ENCODE assay signal across 1 cellular context in genomic region chr1:198253668-198254067, GRCh38.
TF ChIP-seq lines count a peak whose summit lies in the region.

No MANE protein-coding gene starts in this region.

TF ChIP-seq in HepG2, 621 proteins besides CTCF, POLR2A, EP300 and RAD21 (continued from another document):
- TF ChIP-seq, protein P1, sequence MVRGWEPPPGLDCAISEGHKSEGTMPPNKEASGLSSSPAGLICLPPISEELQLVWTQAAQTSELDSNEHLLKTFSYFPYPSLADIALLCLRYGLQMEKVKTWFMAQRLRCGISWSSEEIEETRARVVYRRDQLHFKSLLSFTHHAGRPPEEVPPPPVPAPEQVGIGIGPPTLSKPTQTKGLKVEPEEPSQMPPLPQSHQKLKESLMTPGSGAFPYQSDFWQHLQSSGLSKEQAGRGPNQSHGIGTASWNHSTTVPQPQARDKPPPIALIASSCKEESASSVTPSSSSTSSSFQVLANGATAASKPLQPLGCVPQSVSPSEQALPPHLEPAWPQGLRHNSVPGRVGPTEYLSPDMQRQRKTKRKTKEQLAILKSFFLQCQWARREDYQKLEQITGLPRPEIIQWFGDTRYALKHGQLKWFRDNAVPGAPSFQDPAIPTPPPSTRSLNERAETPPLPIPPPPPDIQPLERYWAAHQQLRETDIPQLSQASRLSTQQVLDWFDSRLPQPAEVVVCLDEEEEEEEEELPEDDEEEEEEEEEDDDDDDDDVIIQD (CRISPR knock-in tag; IDR thresholded peaks at IDR 0.05; ENCODE audit: low read depth): no peak
- TF ChIP-seq, protein P2, sequence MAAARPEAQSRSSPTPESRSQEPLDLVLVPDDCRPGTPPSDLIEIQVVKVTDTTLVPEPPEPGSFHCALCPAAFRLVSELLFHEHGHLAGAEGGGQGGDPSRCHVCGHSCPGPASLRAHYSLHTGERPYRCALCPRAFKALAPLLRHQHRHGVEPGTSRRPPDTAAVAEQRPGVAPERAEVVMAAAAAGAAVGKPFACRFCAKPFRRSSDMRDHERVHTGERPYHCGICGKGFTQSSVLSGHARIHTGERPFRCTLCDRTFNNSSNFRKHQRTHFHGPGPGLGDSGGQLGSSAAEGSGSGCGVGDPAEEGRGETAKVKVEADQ (CRISPR knock-in tag; IDR thresholded peaks at IDR 0.05; ENCODE audit: borderline replicate concordance): no peak
- TF ChIP-seq FOXO1 (CRISPR knock-in tag; IDR thresholded peaks at IDR 0.05) (no peak), ZNF747 (CRISPR knock-in tag; IDR thresholded peaks at IDR 0.05; ENCODE audit: borderline replicate concordance) (no peak), HMG20A (CRISPR knock-in tag; IDR thresholded peaks at IDR 0.05; ENCODE audit: borderline replicate concordance) (no peak), TFDP1 (CRISPR knock-in tag; IDR thresholded peaks at IDR 0.05; ENCODE audit: borderline replicate concordance) (no peak)
TF ChIP-seq in HepG2: peak in this region for 0.
